ENCODE assay signal across 1 cellular context in genomic region chr1:41774486-41774990, GRCh38.
TF ChIP-seq lines count a peak whose summit lies in the region.

No MANE protein-coding gene starts in this region.

TF ChIP-seq in HEK293, 187 proteins besides CTCF, POLR2A, EP300 and RAD21 (continued from another document and continues in another):
- TF ChIP-seq, protein P1, sequence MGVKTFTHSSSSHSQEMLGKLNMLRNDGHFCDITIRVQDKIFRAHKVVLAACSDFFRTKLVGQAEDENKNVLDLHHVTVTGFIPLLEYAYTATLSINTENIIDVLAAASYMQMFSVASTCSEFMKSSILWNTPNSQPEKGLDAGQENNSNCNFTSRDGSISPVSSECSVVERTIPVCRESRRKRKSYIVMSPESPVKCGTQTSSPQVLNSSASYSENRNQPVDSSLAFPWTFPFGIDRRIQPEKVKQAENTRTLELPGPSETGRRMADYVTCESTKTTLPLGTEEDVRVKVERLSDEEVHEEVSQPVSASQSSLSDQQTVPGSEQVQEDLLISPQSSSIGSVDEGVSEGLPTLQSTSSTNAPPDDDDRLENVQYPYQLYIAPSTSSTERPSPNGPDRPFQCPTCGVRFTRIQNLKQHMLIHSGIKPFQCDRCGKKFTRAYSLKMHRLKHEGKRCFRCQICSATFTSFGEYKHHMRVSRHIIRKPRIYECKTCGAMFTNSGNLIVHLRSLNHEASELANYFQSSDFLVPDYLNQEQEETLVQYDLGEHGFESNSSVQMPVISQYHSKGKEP (tag by site-specific recombination; IDR thresholded peaks at IDR 0.05), result no peak
- TF ChIP-seq ZNF645 (tag by site-specific recombination; IDR thresholded peaks at IDR 0.05) (no peak), ZNF394 (tag by site-specific recombination; IDR thresholded peaks at IDR 0.05; ENCODE audit: borderline replicate concordance) (peak; percentile 92), PRDM2 (tag by site-specific recombination; IDR thresholded peaks at IDR 0.05; ENCODE audit: borderline replicate concordance) (no peak), ZBTB10 (tag by site-specific recombination; IDR thresholded peaks at IDR 0.05) (no peak), ZNF677 (tag by site-specific recombination; IDR thresholded peaks at IDR 0.05) (no peak), ZNF19 (tag by site-specific recombination; IDR thresholded peaks at IDR 0.05; ENCODE audit: low read depth) (no peak), ZFP41 (tag by site-specific recombination; IDR thresholded peaks at IDR 0.05; ENCODE audit: borderline replicate concordance) (no peak), ZNF184 (tag by site-specific recombination; IDR thresholded peaks at IDR 0.05) (no peak), REPIN1 (tag by site-specific recombination; IDR thresholded peaks at IDR 0.05; ENCODE audit: low read depth) (no peak), PRDM1 (tag by site-specific recombination; IDR thresholded peaks at IDR 0.05) (no peak), GLIS1 (tag by site-specific recombination; IDR thresholded peaks at IDR 0.05) (no peak), ZNF692 (tag by site-specific recombination; IDR thresholded peaks at IDR 0.05) (no peak), ZNF837 (tag by site-specific recombination; IDR thresholded peaks at IDR 0.05) (no peak), ZNF140 (tag by site-specific recombination; IDR thresholded peaks at IDR 0.05) (peak; percentile 76; the same call in 1 of the 2 replicates), ZNF785 (tag by site-specific recombination; IDR thresholded peaks at IDR 0.05) (no peak), HOXD13 (CRISPR knock-in tag; IDR thresholded peaks at IDR 0.05; ENCODE audit: borderline replicate concordance) (no peak), ZBTB11 (tag by site-specific recombination; conservative IDR thresholded peaks at IDR 0.05; ENCODE audit: low read depth) (peak; percentile 64; the same call in 1 of the 2 replicates), ZNF560 (tag by site-specific recombination; IDR thresholded peaks at IDR 0.05; ENCODE audit: borderline replicate concordance) (0 out of 2 replicates have a peak, but pooled peaks have one; percentile 24), ZNF433 (tag by site-specific recombination; IDR thresholded peaks at IDR 0.05; ENCODE audit: low read depth) (peak; percentile 52; the same call in 1 of the 2 replicates), MEIS1 (CRISPR knock-in tag; IDR thresholded peaks at IDR 0.05; ENCODE audit: borderline replicate concordance) (no peak), ZNF426 (tag by site-specific recombination; IDR thresholded peaks at IDR 0.05) (peak; percentile 74), ZNF623 (tag by site-specific recombination; IDR thresholded peaks at IDR 0.05) (peak; percentile 67), GFI1B (tag by site-specific recombination; IDR thresholded peaks at IDR 0.05) (no peak), ZNF132 (tag by site-specific recombination; IDR thresholded peaks at IDR 0.05; ENCODE audit: borderline replicate concordance) (no peak), ZNF175 (tag by site-specific recombination; IDR thresholded peaks at IDR 0.05) (no peak)
- TF ChIP-seq, protein P2, sequence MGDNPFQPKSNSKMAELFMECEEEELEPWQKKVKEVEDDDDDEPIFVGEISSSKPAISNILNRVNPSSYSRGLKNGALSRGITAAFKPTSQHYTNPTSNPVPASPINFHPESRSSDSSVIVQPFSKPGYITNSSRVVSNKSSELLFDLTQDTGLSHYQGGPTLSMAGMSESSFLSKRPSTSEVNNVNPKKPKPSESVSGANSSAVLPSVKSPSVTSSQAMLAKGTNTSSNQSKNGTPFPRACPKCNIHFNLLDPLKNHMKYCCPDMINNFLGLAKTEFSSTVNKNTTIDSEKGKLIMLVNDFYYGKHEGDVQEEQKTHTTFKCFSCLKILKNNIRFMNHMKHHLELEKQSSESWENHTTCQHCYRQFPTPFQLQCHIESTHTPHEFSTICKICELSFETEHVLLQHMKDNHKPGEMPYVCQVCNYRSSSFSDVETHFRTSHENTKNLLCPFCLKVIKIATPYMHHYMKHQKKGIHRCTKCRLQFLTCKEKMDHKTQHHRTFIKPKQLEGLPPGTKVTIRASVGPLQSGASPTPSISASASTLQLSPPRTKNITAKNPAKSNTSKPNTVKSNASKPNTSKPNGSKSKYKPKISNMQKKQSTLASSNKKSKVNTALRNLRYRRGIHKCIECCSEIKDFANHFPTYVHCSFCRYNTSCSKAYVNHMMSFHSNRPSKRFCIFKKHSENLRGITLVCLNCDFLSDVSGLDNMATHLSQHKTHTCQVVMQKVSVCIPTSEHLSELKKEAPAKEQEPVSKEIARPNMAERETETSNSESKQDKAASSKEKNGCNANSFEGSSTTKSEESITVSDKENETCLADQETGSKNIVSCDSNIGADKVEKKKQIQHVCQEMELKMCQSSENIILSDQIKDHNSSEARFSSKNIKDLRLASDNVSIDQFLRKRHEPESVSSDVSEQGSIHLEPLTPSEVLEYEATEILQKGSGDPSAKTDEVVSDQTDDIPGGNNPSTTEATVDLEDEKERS (tag by site-specific recombination; IDR thresholded peaks at IDR 0.05), result no peak
- TF ChIP-seq, protein P3, sequence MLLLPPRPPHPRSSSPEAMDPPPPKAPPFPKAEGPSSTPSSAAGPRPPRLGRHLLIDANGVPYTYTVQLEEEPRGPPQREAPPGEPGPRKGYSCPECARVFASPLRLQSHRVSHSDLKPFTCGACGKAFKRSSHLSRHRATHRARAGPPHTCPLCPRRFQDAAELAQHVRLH (tag by site-specific recombination; IDR thresholded peaks at IDR 0.05), result no peak
- TF ChIP-seq, protein P4, sequence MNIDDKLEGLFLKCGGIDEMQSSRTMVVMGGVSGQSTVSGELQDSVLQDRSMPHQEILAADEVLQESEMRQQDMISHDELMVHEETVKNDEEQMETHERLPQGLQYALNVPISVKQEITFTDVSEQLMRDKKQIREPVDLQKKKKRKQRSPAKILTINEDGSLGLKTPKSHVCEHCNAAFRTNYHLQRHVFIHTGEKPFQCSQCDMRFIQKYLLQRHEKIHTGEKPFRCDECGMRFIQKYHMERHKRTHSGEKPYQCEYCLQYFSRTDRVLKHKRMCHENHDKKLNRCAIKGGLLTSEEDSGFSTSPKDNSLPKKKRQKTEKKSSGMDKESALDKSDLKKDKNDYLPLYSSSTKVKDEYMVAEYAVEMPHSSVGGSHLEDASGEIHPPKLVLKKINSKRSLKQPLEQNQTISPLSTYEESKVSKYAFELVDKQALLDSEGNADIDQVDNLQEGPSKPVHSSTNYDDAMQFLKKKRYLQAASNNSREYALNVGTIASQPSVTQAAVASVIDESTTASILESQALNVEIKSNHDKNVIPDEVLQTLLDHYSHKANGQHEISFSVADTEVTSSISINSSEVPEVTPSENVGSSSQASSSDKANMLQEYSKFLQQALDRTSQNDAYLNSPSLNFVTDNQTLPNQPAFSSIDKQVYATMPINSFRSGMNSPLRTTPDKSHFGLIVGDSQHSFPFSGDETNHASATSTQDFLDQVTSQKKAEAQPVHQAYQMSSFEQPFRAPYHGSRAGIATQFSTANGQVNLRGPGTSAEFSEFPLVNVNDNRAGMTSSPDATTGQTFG (tag by site-specific recombination; IDR thresholded peaks at IDR 0.05; ENCODE audit: borderline replicate concordance), result no peak
